Comparison of ENCODE assay signal across 9 cellular contexts in the genomic region with DNA sequence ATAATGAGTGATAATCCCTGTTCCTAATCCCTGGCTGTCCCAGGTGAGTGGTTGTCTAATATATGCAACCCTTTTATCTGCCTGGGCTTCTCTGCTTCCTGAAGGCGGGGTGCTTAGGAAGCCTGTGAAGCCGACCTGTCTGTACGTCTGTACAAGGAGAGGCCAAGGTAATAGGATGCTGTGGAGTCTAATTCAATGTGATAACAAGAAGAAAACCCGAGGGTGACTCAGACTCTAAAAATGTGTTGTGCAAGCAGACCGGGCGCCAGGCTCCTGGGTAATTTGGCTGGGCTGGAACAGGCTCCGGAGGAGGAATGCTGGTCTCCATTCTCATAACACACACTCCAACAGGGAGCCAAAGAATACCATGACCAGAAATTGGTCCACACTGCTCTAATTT. TPM values are rescaled to one million over a fixed set of nuclear protein-coding genes. Genes with fewer than 3 reads are reported as not detected.
DNase-seq lines count a peak whose midpoint lies in the region; ATAC-seq and TF ChIP-seq lines count a peak whose summit lies in the region.
"Had no signal": no experiment of that assay in that cellular context is flagged by ENCODE, and none has a peak within 500 bp of the region (broad histone marks: within the 10 kb centered on the region; RNA-seq: fewer than 3 reads in every experiment).

No MANE protein-coding gene starts in this region.

- no peaks in the 10 kb centered on the region for H3K27me3 Mint-ChIP-seq in nephron progenitor cell (ENCODE audit: low read depth, poor library complexity)
- no peaks in the 10 kb centered on the region for H3K27me3 Mint-ChIP-seq in activated CD8-positive, alpha-beta T cell treated with anti-CD3 and anti-CD28 coated beads, Interleukin-2, amount 10 ng/mL, durations not matched to agents 7 days and 5 days (ENCODE audit: low read depth)

- no peak overlapping the region for H3K4me3 Mint-ChIP-seq in stimulated activated effector memory CD8-positive, alpha-beta T cell treated with anti-CD3 and anti-CD28 coated beads, Interleukin-12 subunit alpha, Interleukin-12 subunit beta, amount 100 ng/mL, for 72 hours
- H3K4me3 Mint-ChIP-seq in nephron progenitor cell, result no peak overlapping the region
- H3K4me3 Mint-ChIP-seq in activated CD8-positive, alpha-beta T cell treated with anti-CD3 and anti-CD28 coated beads, Interleukin-2, amount 10 ng/mL, durations not matched to agents 7 days and 5 days, result no peak overlapping the region

- TF ChIP-seq CTCF in AG10803 (conservative IDR thresholded peaks at IDR 0.05; ENCODE audit: low read length) (no peak), epithelial cell of proximal tubule (conservative IDR thresholded peaks at IDR 0.05; ENCODE audit: low read depth, low read length) (no peak), nephron progenitor cell (IDR thresholded peaks at IDR 0.05) (no peak)

- H3K4me1 Mint-ChIP-seq in stimulated activated effector memory CD8-positive, alpha-beta T cell treated with anti-CD3 and anti-CD28 coated beads, Interleukin-12 subunit alpha, Interleukin-12 subunit beta, amount 100 ng/mL, for 72 hours, result peaks cover 29% of the 10 kb centered on the region
- H3K4me1 Mint-ChIP-seq in nephron progenitor cell, result no peaks in the 10 kb centered on the region
- H3K4me1 Mint-ChIP-seq in activated CD8-positive, alpha-beta T cell treated with anti-CD3 and anti-CD28 coated beads, Interleukin-2, amount 10 ng/mL, durations not matched to agents 7 days and 5 days (ENCODE audit: low read depth), result peaks cover 18% of the 10 kb centered on the region

- DNase-seq in AG10803 (ENCODE audit: low read depth), result peak; percentile 91
- peak; percentile 97 for DNase-seq in NCI-H226
- peak; percentile 51 for DNase-seq in epithelial cell of proximal tubule (ENCODE audit: low read depth)
- peak; percentile 67 for DNase-seq in non-pigmented ciliary epithelial cell (ENCODE audit: low read depth)
- no peak for DNase-seq in stimulated activated effector memory CD8-positive, alpha-beta T cell treated with anti-CD3 and anti-CD28 coated beads, Interleukin-12 subunit alpha, Interleukin-12 subunit beta, amount 100 ng/mL, for 72 hours (ENCODE audit: low spot score in 2 of 2)
- DNase-seq in nephron progenitor cell, result no peak
- DNase-seq in activated CD8-positive, alpha-beta T cell treated with anti-CD3 and anti-CD28 coated beads, Interleukin-2, amount 10 ng/mL, durations not matched to agents 7 days and 5 days, result no peak
- DNase-seq: activated effector memory CD4-positive, alpha-beta T cell treated with Interleukin-2 at 50 U/mL for 16 hours had no signal

- H3K9me3 Mint-ChIP-seq in stimulated activated effector memory CD8-positive, alpha-beta T cell treated with anti-CD3 and anti-CD28 coated beads, Interleukin-12 subunit alpha, Interleukin-12 subunit beta, amount 100 ng/mL, for 72 hours, result peaks cover 3% of the 10 kb centered on the region
- no peaks in the 10 kb centered on the region for H3K9me3 Mint-ChIP-seq in nephron progenitor cell
- H3K9me3 Mint-ChIP-seq in activated CD8-positive, alpha-beta T cell treated with anti-CD3 and anti-CD28 coated beads, Interleukin-2, amount 10 ng/mL, durations not matched to agents 7 days and 5 days (ENCODE audit: insufficient read depth), result no peaks in the 10 kb centered on the region

- no peak for ATAC-seq in stimulated activated effector memory CD8-positive, alpha-beta T cell treated with anti-CD3 and anti-CD28 coated beads, Interleukin-12 subunit alpha, Interleukin-12 subunit beta, amount 100 ng/mL, for 72 hours
- ATAC-seq in HG02678 (IDR thresholded peaks at IDR 0.05; ENCODE audit: unreplicated experiment), result no peak
- ATAC-seq in activated CD8-positive, alpha-beta T cell treated with anti-CD3 and anti-CD28 coated beads, Interleukin-2, amount 10 ng/mL, durations not matched to agents 7 days and 5 days, result no peak

- H3K4me3 ChIP-seq in AG10803 (ENCODE audit: low read length), result no peak overlapping the region
- no peak overlapping the region for H3K4me3 ChIP-seq in epithelial cell of proximal tubule (ENCODE audit: low read depth, low read length)

- H3K36me3 Mint-ChIP-seq in stimulated activated effector memory CD8-positive, alpha-beta T cell treated with anti-CD3 and anti-CD28 coated beads, Interleukin-12 subunit alpha, Interleukin-12 subunit beta, amount 100 ng/mL, for 72 hours, result peaks cover 15% of the 10 kb centered on the region
- H3K36me3 Mint-ChIP-seq in nephron progenitor cell (ENCODE audit: low read depth), result no peaks in the 10 kb centered on the region
- no peaks in the 10 kb centered on the region for H3K36me3 Mint-ChIP-seq in activated CD8-positive, alpha-beta T cell treated with anti-CD3 and anti-CD28 coated beads, Interleukin-2, amount 10 ng/mL, durations not matched to agents 7 days and 5 days (ENCODE audit: low read depth)

- H3K27ac Mint-ChIP-seq in stimulated activated effector memory CD8-positive, alpha-beta T cell treated with anti-CD3 and anti-CD28 coated beads, Interleukin-12 subunit alpha, Interleukin-12 subunit beta, amount 100 ng/mL, for 72 hours, result no peak overlapping the region
- no peak overlapping the region for H3K27ac Mint-ChIP-seq in nephron progenitor cell
- no peak overlapping the region for H3K27ac Mint-ChIP-seq in activated CD8-positive, alpha-beta T cell treated with anti-CD3 and anti-CD28 coated beads, Interleukin-2, amount 10 ng/mL, durations not matched to agents 7 days and 5 days

- CTCF ChIA-PET in activated CD8-positive, alpha-beta T cell treated with anti-CD3 and anti-CD28 coated beads, Interleukin-2, amount 10 ng/mL, durations not matched to agents 7 days and 5 days (lab: Charles Lee), result no interaction called here

- POLR2A ChIA-PET in activated CD8-positive, alpha-beta T cell treated with anti-CD3 and anti-CD28 coated beads, Interleukin-2, amount 10 ng/mL, durations not matched to agents 7 days and 5 days (lab: Charles Lee), result no interaction called here

RNA-seq across cellular contexts. Expression of a gene that starts 43.6 kb away (rescaled TPM):
- total RNA-seq in epithelial cell of proximal tubule, result 0.58 and 2.4 TPM in 2 replicates
- 1 to 10 TPM; 3.8 to 4.2 TPM for total RNA-seq in activated CD8-positive, alpha-beta T cell treated with anti-CD3 and anti-CD28 coated beads, Interleukin-2, amount 10 ng/mL, durations not matched to agents 7 days and 5 days

RNA-seq across cellular contexts. Expression of a gene that starts 44.0 kb away (rescaled TPM):
- not detected in 2 replicates for total RNA-seq in epithelial cell of proximal tubule
- total RNA-seq in activated CD8-positive, alpha-beta T cell treated with anti-CD3 and anti-CD28 coated beads, Interleukin-2, amount 10 ng/mL, durations not matched to agents 7 days and 5 days, result not detected

Comparison
In these comparisons a context has a peak if more than half of its experiments do, and no peak if none do; other contexts are left out.
1. DNase-seq: peak in AG10803 (single experiment), NCI-H226 (single experiment), epithelial cell of proximal tubule (single experiment) and non-pigmented ciliary epithelial cell (single experiment); none in stimulated activated effector memory CD8-positive, alpha-beta T cell treated with anti-CD3 and anti-CD28 coated beads, Interleukin-12 subunit alpha, Interleukin-12 subunit beta, amount 100 ng/mL, for 72 hours (0 of 2), nephron progenitor cell (single experiment) and activated CD8-positive, alpha-beta T cell treated with anti-CD3 and anti-CD28 coated beads, Interleukin-2, amount 10 ng/mL, durations not matched to agents 7 days and 5 days (single experiment).